17 cellular contexts compared by ENCODE assay signal in genomic region chr16:67403976-67404555, GRCh38. TPM values are rescaled to one million over a fixed set of nuclear protein-coding genes. Genes with fewer than 3 reads are reported as not detected.
A peak's percentile ranks its signal among the peaks of the same experiment; 100 is the strongest.
DNase-seq lines count a peak whose midpoint lies in the region; FAIRE-seq and TF ChIP-seq lines count a peak whose summit lies in the region.
"Had no signal": no experiment of that assay in that cellular context is flagged by ENCODE, and none has a peak within 500 bp of the region (broad histone marks: within the 10 kb centered on the region; RNA-seq: fewer than 3 reads in every experiment).

No MANE protein-coding gene starts in this region.

- peak overlapping the region; percentile 99 for H3K27ac Mint-ChIP-seq in Calu3 (ENCODE audit: unreplicated experiment)
- H3K27ac Mint-ChIP-seq in activated CD4-positive, alpha-beta memory T cell treated with anti-CD3 and anti-CD28 coated beads, Interleukin-2, amount 10 ng/mL, durations not matched to agents 7 days and 5 days, result no peak overlapping the region
- H3K27ac Mint-ChIP-seq: activated naive CD4-positive, alpha-beta T cell treated with anti-CD3 and anti-CD28 coated beads, Interleukin-2, amount 10 ng/mL, durations not matched to agents 7 days and 5 days had no signal

- no peaks in the 10 kb centered on the region for H3K9me1 ChIP-seq in keratinocyte (ENCODE audit: control insufficient read depth, extremely low read depth, insufficient read depth, low read length)

- no peak for TF ChIP-seq POLR2A in prostate gland (IDR thresholded peaks at IDR 0.05)

- no peaks in the 10 kb centered on the region for H3K27me3 Mint-ChIP-seq in Calu3 (ENCODE audit: unreplicated experiment)
- H3K27me3 Mint-ChIP-seq in activated CD4-positive, alpha-beta memory T cell treated with anti-CD3 and anti-CD28 coated beads, Interleukin-2, amount 10 ng/mL, durations not matched to agents 7 days and 5 days, result peaks cover 12% of the 10 kb centered on the region

- H2AFZ ChIP-seq in keratinocyte (ENCODE audit: control insufficient read depth, low read length), result peak overlapping the region; percentile 67

- peak overlapping the region; percentile 44 for H3K4me3 Mint-ChIP-seq in Calu3 (ENCODE audit: low read depth, unreplicated experiment)
- no peak overlapping the region for H3K4me3 Mint-ChIP-seq in activated CD4-positive, alpha-beta memory T cell treated with anti-CD3 and anti-CD28 coated beads, Interleukin-2, amount 10 ng/mL, durations not matched to agents 7 days and 5 days
- H3K4me3 Mint-ChIP-seq: activated naive CD4-positive, alpha-beta T cell treated with anti-CD3 and anti-CD28 coated beads, Interleukin-2, amount 10 ng/mL, durations not matched to agents 7 days and 5 days; nephron progenitor cell had no signal

- H3K9me3 ChIP-seq in keratinocyte (ENCODE audit: control insufficient read depth, low read depth, low read length) (no peaks in the 10 kb centered on the region), prostate gland (no peaks in the 10 kb centered on the region)
- H3K9me3 ChIP-seq: ascending aorta had no signal

- DNase-seq in Calu3 (no peak), keratinocyte (ENCODE audit: low read depth, low spot score) (no peak), prostate gland (ENCODE audit: low spot score) (no peak), NCI-H1105 treated with DMSO at 0.1 percent for 48 hours (lab: John Stamatoyannopoulos, UW) (no peak), NCI-H2029 (lab: John Stamatoyannopoulos, UW) (no peak), CD1c-positive myeloid dendritic cell (ENCODE audit: extremely low spot score) (no peak)
- no peak for DNase-seq in activated CD4-positive, alpha-beta memory T cell treated with anti-CD3 and anti-CD28 coated beads, Interleukin-2, amount 10 ng/mL, durations not matched to agents 7 days and 5 days
- DNase-seq: activated CD4-positive, alpha-beta T cell treated with anti-CD3 and anti-CD28 coated beads for 48 hours; activated naive CD4-positive, alpha-beta T cell treated with anti-CD3 and anti-CD28 coated beads, Interleukin-2, amount 10 ng/mL, durations not matched to agents 7 days and 5 days; NCI-H526 treated with DMSO at 0.1 percent for 48 hours; nephron progenitor cell; retina; stimulated activated naive CD4-positive, alpha-beta T cell treated with Interleukin-2 at 50 U/mL for 16 hours had no signal

- intact Hi-C loops in Calu3 (cut with micrococcal nuclease; ENCODE audit: unreplicated experiment) (no loop called here), prostate gland (cut with DNase I) (no loop called here)

- no peaks in the 10 kb centered on the region for H3K9me3 Mint-ChIP-seq in Calu3 (ENCODE audit: low read depth, unreplicated experiment)
- H3K9me3 Mint-ChIP-seq in activated CD4-positive, alpha-beta memory T cell treated with anti-CD3 and anti-CD28 coated beads, Interleukin-2, amount 10 ng/mL, durations not matched to agents 7 days and 5 days, result no peaks in the 10 kb centered on the region
- H3K9me3 Mint-ChIP-seq: activated naive CD4-positive, alpha-beta T cell treated with anti-CD3 and anti-CD28 coated beads, Interleukin-2, amount 10 ng/mL, durations not matched to agents 7 days and 5 days; nephron progenitor cell had no signal

- H3K4me1 ChIP-seq in keratinocyte (ENCODE audit: control insufficient read depth, extremely low read depth, insufficient read depth, low read length) (peaks cover 46% of the 10 kb centered on the region), prostate gland (replicated peaks) (peaks cover 22% of the 10 kb centered on the region)

- peaks cover 37% of the 10 kb centered on the region for H3K36me3 Mint-ChIP-seq in Calu3 (ENCODE audit: insufficient read depth, unreplicated experiment)
- no peaks in the 10 kb centered on the region for H3K36me3 Mint-ChIP-seq in activated CD4-positive, alpha-beta memory T cell treated with anti-CD3 and anti-CD28 coated beads, Interleukin-2, amount 10 ng/mL, durations not matched to agents 7 days and 5 days (ENCODE audit: low read depth)
- H3K36me3 Mint-ChIP-seq: activated naive CD4-positive, alpha-beta T cell treated with anti-CD3 and anti-CD28 coated beads, Interleukin-2, amount 10 ng/mL, durations not matched to agents 7 days and 5 days had no signal

- TF ChIP-seq CTCF in Calu3 (IDR thresholded peaks at IDR 0.05; ENCODE audit: unreplicated experiment) (no peak), VCaP (conservative IDR thresholded peaks at IDR 0.05) (no peak), keratinocyte (optimal IDR thresholded peaks at IDR 0.05 in 1 of 3, IDR thresholded peaks at IDR 0.05 in 1 of 3, conservative IDR thresholded peaks at IDR 0.05 in 1 of 3; ENCODE audit: extremely low read depth in 1 of 3, insufficient read depth in 2 of 3, low read length in 3 of 3) (no peak), prostate gland (IDR thresholded peaks at IDR 0.05) (no peak)

- H3K4me2 ChIP-seq in keratinocyte (ENCODE audit: control insufficient read depth, extremely low read depth, insufficient read depth, low read depth, low read length), result peak overlapping the region; percentile 82

- 57% methylated on average over 12 of the region's 12 CpGs for WGBS in prostate gland

- TSS peak; percentile 27 for BruUV-seq in Calu3 (replicated peaks; lab: Mats Ljungman, UMichigan)

- no peak for FAIRE-seq in keratinocyte (lab: Jason Lieb, UNC)
- FAIRE-seq: GM12878 had no signal

- H3K36me3 ChIP-seq in keratinocyte (ENCODE audit: control insufficient read depth in 2 of 2, extremely low read depth in 1 of 2, insufficient read depth in 2 of 2, low read length in 2 of 2), result no peaks in the 10 kb centered on the region
- no peaks in the 10 kb centered on the region for H3K36me3 ChIP-seq in prostate gland
- H3K36me3 ChIP-seq: ascending aorta had no signal

- H3K9ac ChIP-seq in keratinocyte (ENCODE audit: control insufficient read depth, extremely low read depth, insufficient read depth, low read length), result peak overlapping the region; percentile 82

- H3K27me3 ChIP-seq in keratinocyte (ENCODE audit: control insufficient read depth, extremely low read depth, insufficient read depth, low read length) (no peaks in the 10 kb centered on the region), prostate gland (replicated peaks; ENCODE audit: insufficient read depth) (no peaks in the 10 kb centered on the region)
- H3K27me3 ChIP-seq: ascending aorta had no signal

- no peaks in the 10 kb centered on the region for H4K20me1 ChIP-seq in keratinocyte (ENCODE audit: control insufficient read depth, extremely low read depth, insufficient read depth, low read length)

- POLR2A ChIA-PET in activated CD4-positive, alpha-beta memory T cell treated with anti-CD3 and anti-CD28 coated beads, Interleukin-2, amount 10 ng/mL, durations not matched to agents 7 days and 5 days (lab: Charles Lee), result no interaction called here

- CTCF ChIA-PET in Calu3 (lab: Charles Lee), result interaction anchor here (0.6 to 1.6 kb wide), 5 partner anchors 8 to 157 kb away, joined by 3 to 12 read pairs (median 6); partner anchors contain the start of gene FHOD1
- CTCF ChIA-PET in activated CD4-positive, alpha-beta memory T cell treated with anti-CD3 and anti-CD28 coated beads, Interleukin-2, amount 10 ng/mL, durations not matched to agents 7 days and 5 days (lab: Charles Lee), result interaction anchor here (1.4 to 1.9 kb wide), 2 partner anchors 11 to 143 kb away, joined by 3 to 5 read pairs; partner anchors contain the start of gene TPPP3

- H3K4me3 ChIP-seq in keratinocyte (ENCODE audit: control insufficient read depth in 2 of 3, extremely low read depth in 1 of 3, insufficient read depth in 2 of 3, low read depth in 1 of 3, low read length in 3 of 3) (peak overlapping the region in 1 of 3 experiments; percentile 19), prostate gland (no peak overlapping the region)
- H3K4me3 ChIP-seq: ascending aorta, GM12878 had no signal

- peak overlapping the region; percentile 66 for H3K27ac ChIP-seq in VCaP
- peak overlapping the region; percentile 99 for H3K27ac ChIP-seq in keratinocyte (ENCODE audit: control insufficient read depth, insufficient read depth, low read length)
- peak overlapping the region; percentile 94 to 95 for H3K27ac ChIP-seq in prostate gland
- H3K27ac ChIP-seq: ascending aorta had no signal

- dilution Hi-C loops in keratinocyte (cut with MboI; ENCODE audit: extremely low pct_ligation_motif_present, low sequenced_read_pairs), result no loop called here

- peaks cover 49% of the 10 kb centered on the region for H3K4me1 Mint-ChIP-seq in Calu3 (ENCODE audit: low read depth, unreplicated experiment)
- H3K4me1 Mint-ChIP-seq in activated CD4-positive, alpha-beta memory T cell treated with anti-CD3 and anti-CD28 coated beads, Interleukin-2, amount 10 ng/mL, durations not matched to agents 7 days and 5 days, result no peaks in the 10 kb centered on the region
- H3K4me1 Mint-ChIP-seq: activated naive CD4-positive, alpha-beta T cell treated with anti-CD3 and anti-CD28 coated beads, Interleukin-2, amount 10 ng/mL, durations not matched to agents 7 days and 5 days had no signal

- H3K79me2 ChIP-seq in keratinocyte (ENCODE audit: control insufficient read depth, insufficient read depth, low read length), result no peaks in the 10 kb centered on the region

RNA-seq across cellular contexts. Expression of gene TPPP3, which starts 10.8 kb away (rescaled TPM):
- total RNA-seq in Calu3 (2022), result 8.5 and 8.8 TPM in 2 replicates
- polyA plus RNA-seq in keratinocyte, result 0.37 to 0.96 TPM in 2 of 3 replicates, not detected in the other
- polyA plus RNA-seq in keratinocyte (2011; ENCODE audit: low read depth), result 1.1 TPM
- polyA plus RNA-seq in keratinocyte (2011; cell fraction: cytosol; rRNA removed), result not detected in 2 replicates
- 0.11 and 0.17 TPM in 2 replicates for polyA plus RNA-seq in keratinocyte (2011; cell fraction: nucleus; rRNA removed)
- 0.10 and 0.79 TPM in 2 replicates for polyA plus RNA-seq in keratinocyte (2012; ENCODE audit: low replicate concordance)
- polyA minus RNA-seq in keratinocyte, result 0.16 TPM in 1 of 3 replicates, not detected in the others
- polyA minus RNA-seq in keratinocyte (2011; cell fraction: cytosol; rRNA and poly(A)+ RNA removed), result not detected
- 0.42 TPM in 1 of 2 replicates, not detected in the other for polyA minus RNA-seq in keratinocyte (2011; cell fraction: nucleus; rRNA and poly(A)+ RNA removed)
- 1 to 10 TPM; 3.4 to 10.0 TPM for total RNA-seq in prostate gland
- not detected for total RNA-seq in activated CD4-positive, alpha-beta memory T cell treated with anti-CD3 and anti-CD28 coated beads, Interleukin-2, amount 10 ng/mL, durations not matched to agents 7 days and 5 days
- total RNA-seq: GM12878 had no signal

RNA-seq across cellular contexts. Expression of gene ZDHHC1, which starts 12.2 kb away (rescaled TPM):
- total RNA-seq in Calu3 (2022) (22.6 and 24.4 TPM in 2 replicates), prostate gland (10 to 100 TPM; 20.3 to 69.8 TPM)
- 1.1 to 3.2 TPM (median 1.8 TPM) in 3 replicates for polyA plus RNA-seq in keratinocyte
- 2.5 TPM for polyA plus RNA-seq in keratinocyte (2011; ENCODE audit: low read depth)
- polyA plus RNA-seq in keratinocyte (2011; cell fraction: cytosol; rRNA removed), result 2.5 and 3.4 TPM in 2 replicates
- polyA plus RNA-seq in keratinocyte (2011; cell fraction: nucleus; rRNA removed), result 6.3 and 9.1 TPM in 2 replicates
- 2.9 and 3.1 TPM in 2 replicates for polyA plus RNA-seq in keratinocyte (2012; ENCODE audit: low replicate concordance)
- 2.0 to 5.0 TPM (median 2.8 TPM) in 3 replicates for polyA minus RNA-seq in keratinocyte
- 4.8 TPM for polyA minus RNA-seq in keratinocyte (2011; cell fraction: cytosol; rRNA and poly(A)+ RNA removed)
- polyA minus RNA-seq in keratinocyte (2011; cell fraction: nucleus; rRNA and poly(A)+ RNA removed), result 4.3 and 7.5 TPM in 2 replicates
- under 1 TPM; 0.23 to 0.45 TPM for total RNA-seq in activated CD4-positive, alpha-beta memory T cell treated with anti-CD3 and anti-CD28 coated beads, Interleukin-2, amount 10 ng/mL, durations not matched to agents 7 days and 5 days

RNA-seq across cellular contexts. Expression of gene HSD11B2, which starts 26.9 kb away (rescaled TPM):
- 10.2 and 10.8 TPM in 2 replicates for total RNA-seq in Calu3 (2022)
- 0.59 to 2.4 TPM (median 0.93 TPM) in 3 replicates for polyA plus RNA-seq in keratinocyte
- 1.7 TPM for polyA plus RNA-seq in keratinocyte (2011; ENCODE audit: low read depth)
- polyA plus RNA-seq in keratinocyte (2011; cell fraction: cytosol; rRNA removed), result 0.64 and 0.65 TPM in 2 replicates
- 4.9 and 6.1 TPM in 2 replicates for polyA plus RNA-seq in keratinocyte (2011; cell fraction: nucleus; rRNA removed)
- polyA plus RNA-seq in keratinocyte (2012; ENCODE audit: low replicate concordance), result 0.72 and 5.8 TPM in 2 replicates
- polyA minus RNA-seq in keratinocyte, result 0.48 to 1.4 TPM (median 1.1 TPM) in 3 replicates
- polyA minus RNA-seq in keratinocyte (2011; cell fraction: cytosol; rRNA and poly(A)+ RNA removed), result 0.96 TPM
- polyA minus RNA-seq in keratinocyte (2011; cell fraction: nucleus; rRNA and poly(A)+ RNA removed), result 0.74 and 1.6 TPM in 2 replicates
- 10 to 100 TPM; 11.4 to 35.6 TPM for total RNA-seq in prostate gland
- not detected for total RNA-seq in activated CD4-positive, alpha-beta memory T cell treated with anti-CD3 and anti-CD28 coated beads, Interleukin-2, amount 10 ng/mL, durations not matched to agents 7 days and 5 days
- total RNA-seq: G401 had no signal

Comparison
In these comparisons a context has a peak if more than half of its experiments do, and no peak if none do; other contexts are left out.
1. RNA of gene ZDHHC1, which starts 12.2 kb away (total RNA-seq): 20.3 to 69.8 TPM in prostate gland and 22.6 to 24.4 TPM in Calu3; 0.23 to 0.45 TPM in activated CD4-positive, alpha-beta memory T cell treated with anti-CD3 and anti-CD28 coated beads, Interleukin-2, amount 10 ng/mL, durations not matched to agents 7 days and 5 days; every median in the first group is over 10 times any median in the second.
2. RNA of gene HSD11B2, which starts 26.9 kb away (total RNA-seq): 11.4 to 35.6 TPM in prostate gland and 10.2 to 10.8 TPM in Calu3; not detected in activated CD4-positive, alpha-beta memory T cell treated with anti-CD3 and anti-CD28 coated beads, Interleukin-2, amount 10 ng/mL, durations not matched to agents 7 days and 5 days; every median in the first group is over 10 times any median in the second.
3. Peak in every context shown above with its lines, with median percentiles within 50 percentile points of each other: H3K27ac ChIP-seq.